In the genomic region with DNA sequence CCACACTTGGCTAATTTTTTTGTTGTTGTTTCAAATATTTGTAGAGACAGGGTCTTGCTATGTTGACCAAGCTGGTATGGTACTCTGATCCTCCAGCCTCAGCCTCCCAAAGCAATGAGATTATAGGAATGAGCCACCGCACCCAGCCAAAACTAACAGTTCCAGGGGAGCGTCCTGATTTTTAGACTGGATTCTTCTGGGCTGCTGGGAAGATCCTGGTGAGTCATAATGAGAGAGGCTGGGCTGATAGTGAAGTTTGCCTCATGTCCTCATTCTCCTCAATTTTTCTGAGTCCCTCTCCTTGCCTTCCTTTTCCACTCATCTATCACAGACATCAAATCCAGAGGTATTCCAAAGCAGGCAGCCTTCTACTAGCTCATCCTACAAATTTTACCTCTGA, we compare ENCODE assay signal across 21 cellular contexts.
A peak's percentile ranks its signal among the peaks of the same experiment; 100 is the strongest.
DNase-seq lines count a peak whose midpoint lies in the region; ATAC-seq and TF ChIP-seq lines count a peak whose summit lies in the region.
"Had no signal": no experiment of that assay in that cellular context is flagged by ENCODE, and none has a peak within 500 bp of the region (broad histone marks: within the 10 kb centered on the region; RNA-seq: fewer than 3 reads in every experiment).

No MANE protein-coding gene starts in this region.

- peaks cover 0 to 3% (median 0%) of the 10 kb centered on the region in 11 donors for H3K9me3 Mint-ChIP-seq in naive thymus-derived CD4-positive, alpha-beta T cell
- H3K9me3 Mint-ChIP-seq: activated CD4-positive, alpha-beta memory T cell treated with anti-CD3 and anti-CD28 coated beads for 36 hours; activated naive CD8-positive, alpha-beta T cell treated with anti-CD3 and anti-CD28 coated beads for 36 hours; activated T-cell treated with anti-CD3 and anti-CD28 coated beads, Interleukin-2, amount 50 U/mL, for 4 hours; central memory CD8-positive, alpha-beta T cell; neural progenitor cell had no signal

- H3K36me3 ChIP-seq in naive thymus-derived CD4-positive, alpha-beta T cell (ENCODE audit: control insufficient read depth in 2 of 3, insufficient read depth in 3 of 3, low read length in 3 of 3): no peaks in the 10 kb centered on the region
- H3K36me3 ChIP-seq: neural progenitor cell had no signal

- no peak overlapping the region for H3K27ac ChIP-seq in naive thymus-derived CD4-positive, alpha-beta T cell (ENCODE audit: low read depth, low read length)
- H3K27ac ChIP-seq: neural progenitor cell had no signal

- no peaks in the 10 kb centered on the region for H3K9me3 ChIP-seq in naive thymus-derived CD4-positive, alpha-beta T cell (ENCODE audit: control insufficient read depth in 2 of 3, low read length in 3 of 3)
- H3K9me3 ChIP-seq: Caco-2 had no signal

- ATAC-seq in GM19467 (IDR thresholded peaks at IDR 0.05; ENCODE audit: unreplicated experiment) (no peak), GM21619 (IDR thresholded peaks at IDR 0.05; ENCODE audit: unreplicated experiment) (no peak)
- ATAC-seq in naive thymus-derived CD4-positive, alpha-beta T cell: no peak
- ATAC-seq: activated T-cell treated with anti-CD3 and anti-CD28 coated beads, Interleukin-2, amount 50 U/mL, for 4 hours; Panc1 had no signal

- DNase-seq in AG10803 (ENCODE audit: low read depth) (peak; percentile 27), NCI-H226 (peak; percentile 78), cardiac fibroblast (ENCODE audit: low read depth in 2 of 2) (peak; percentile 46 to 57), iris pigment epithelial cell (ENCODE audit: low read depth) (peak; percentile 38), epidermal melanocyte (ENCODE audit: insufficient read length, low spot score) (no peak)
- no peak for DNase-seq in naive thymus-derived CD4-positive, alpha-beta T cell
- DNase-seq: activated CD4-positive, alpha-beta memory T cell treated with anti-CD3 and anti-CD28 coated beads for 36 hours; activated naive CD8-positive, alpha-beta T cell treated with anti-CD3 and anti-CD28 coated beads for 36 hours; activated T-cell treated with anti-CD3 and anti-CD28 coated beads, Interleukin-2, amount 50 U/mL, for 4 hours; Caco-2; GDM1; kidney; NCI-H1105; NCI-H748 treated with DMSO at 0.1 percent for 48 hours; stimulated activated naive CD4-positive, alpha-beta T cell had no signal

- H3K27ac Mint-ChIP-seq in naive thymus-derived CD4-positive, alpha-beta T cell: no peak overlapping the region
- H3K27ac Mint-ChIP-seq: activated CD4-positive, alpha-beta memory T cell treated with anti-CD3 and anti-CD28 coated beads for 36 hours; activated naive CD8-positive, alpha-beta T cell treated with anti-CD3 and anti-CD28 coated beads for 36 hours; mesothelial cell of epicardium; neural progenitor cell had no signal

- H3K27me3 Mint-ChIP-seq in naive thymus-derived CD4-positive, alpha-beta T cell: peaks cover 4 to 28% (median 15%) of the 10 kb centered on the region in 5 donors

- intact Hi-C loops in naive thymus-derived CD4-positive, alpha-beta T cell (cut with micrococcal nuclease): no loop called here

- no peaks in the 10 kb centered on the region for H3K27me3 ChIP-seq in naive thymus-derived CD4-positive, alpha-beta T cell (ENCODE audit: control insufficient read depth in 2 of 2, insufficient read depth in 2 of 2, low read length in 2 of 2)
- H3K27me3 ChIP-seq: neural progenitor cell had no signal

- H3K4me1 ChIP-seq in naive thymus-derived CD4-positive, alpha-beta T cell (ENCODE audit: control insufficient read depth in 2 of 2, insufficient read depth in 2 of 2, low read length in 2 of 2): no peaks in the 10 kb centered on the region
- H3K4me1 ChIP-seq: Caco-2, neural progenitor cell had no signal

- H3K4me3 ChIP-seq in AG10803 (ENCODE audit: low read length): no peak overlapping the region
- H3K4me3 ChIP-seq in cardiac fibroblast (replicated peaks in 1 of 2; ENCODE audit: low read depth in 2 of 2, low read length in 2 of 2): no peak overlapping the region
- no peak overlapping the region for H3K4me3 ChIP-seq in naive thymus-derived CD4-positive, alpha-beta T cell (ENCODE audit: low read length)
- H3K4me3 ChIP-seq: neural progenitor cell had no signal

- POLR2A ChIA-PET in naive thymus-derived CD4-positive, alpha-beta T cell (lab: Charles Lee): no interaction called here

- no peaks in the 10 kb centered on the region for H3K4me1 Mint-ChIP-seq in naive thymus-derived CD4-positive, alpha-beta T cell
- H3K4me1 Mint-ChIP-seq: activated naive CD8-positive, alpha-beta T cell treated with anti-CD3 and anti-CD28 coated beads for 36 hours; central memory CD8-positive, alpha-beta T cell had no signal

- CTCF ChIA-PET in naive thymus-derived CD4-positive, alpha-beta T cell (lab: Charles Lee): no interaction called here

- no peaks in the 10 kb centered on the region for H3K36me3 Mint-ChIP-seq in naive thymus-derived CD4-positive, alpha-beta T cell
- H3K36me3 Mint-ChIP-seq: activated CD4-positive, alpha-beta memory T cell treated with anti-CD3 and anti-CD28 coated beads for 36 hours; activated naive CD8-positive, alpha-beta T cell treated with anti-CD3 and anti-CD28 coated beads for 36 hours; mesothelial cell of epicardium; neural progenitor cell had no signal

- TF ChIP-seq CTCF in AG10803 (conservative IDR thresholded peaks at IDR 0.05; ENCODE audit: low read length): no peak
- TF ChIP-seq CTCF in cardiac fibroblast (IDR thresholded peaks at IDR 0.05; ENCODE audit: low read depth, low read length): no peak

- H3K4me3 Mint-ChIP-seq in naive thymus-derived CD4-positive, alpha-beta T cell: no peak overlapping the region
- H3K4me3 Mint-ChIP-seq: activated CD4-positive, alpha-beta memory T cell treated with anti-CD3 and anti-CD28 coated beads for 36 hours; activated naive CD8-positive, alpha-beta T cell treated with anti-CD3 and anti-CD28 coated beads for 36 hours; activated T-cell treated with anti-CD3 and anti-CD28 coated beads, Interleukin-2, amount 50 U/mL, for 4 hours; central memory CD8-positive, alpha-beta T cell; mesothelial cell of epicardium; neural progenitor cell had no signal

Comparison
In these comparisons a context has a peak if more than half of its experiments do, and no peak if none do; other contexts are left out.
1. DNase-seq: peak in AG10803 (single experiment), NCI-H226 (single experiment), cardiac fibroblast (2 of 2) and iris pigment epithelial cell (single experiment); none in epidermal melanocyte (single experiment) and naive thymus-derived CD4-positive, alpha-beta T cell (0 of 9).